In genomic region chr21:17461014-17461413, GRCh38 we compare ENCODE assay signal across 10 cellular contexts. TPM values are rescaled to one million over a fixed set of nuclear protein-coding genes. Genes with fewer than 3 reads are reported as not detected.
A peak's percentile ranks its signal among the peaks of the same experiment; 100 is the strongest.
DNase-seq lines count a peak whose midpoint lies in the region; ATAC-seq and TF ChIP-seq lines count a peak whose summit lies in the region.
"Had no signal": no experiment of that assay in that cellular context is flagged by ENCODE, and none has a peak within 500 bp of the region (broad histone marks: within the 10 kb centered on the region; RNA-seq: fewer than 3 reads in every experiment).

No MANE protein-coding gene starts in this region.

- ATAC-seq in HCT116 (no peak), HG02884 (IDR thresholded peaks at IDR 0.05; ENCODE audit: unreplicated experiment) (no peak), GM18511 (IDR thresholded peaks at IDR 0.05; ENCODE audit: unreplicated experiment) (no peak)

- H2AFZ ChIP-seq in HCT116 (ENCODE audit: low read depth, low read length, poor library complexity, severe bottlenecking), result peak overlapping the region; percentile 70
- H2AFZ ChIP-seq in smooth muscle cell (ENCODE audit: low read depth), result no peak overlapping the region

- POLR2A ChIA-PET in HCT116 (lab: Charles Lee), result no interaction called here

- H3K4me1 ChIP-seq in HCT116 (ENCODE audit: control insufficient read depth in 1 of 2, insufficient read depth in 2 of 2, low read length in 2 of 2) (peaks cover 9 to 27% of the 10 kb centered on the region in 2 experiments; a peak in 3 of 4 replicates), right atrium auricular region (no peaks in the 10 kb centered on the region), smooth muscle cell (ENCODE audit: low read depth) (peaks cover 9% of the 10 kb centered on the region)

- no peak for TF ChIP-seq CTCF in HCT116 (IDR thresholded peaks at IDR 0.05 in 2 of 3, conservative IDR thresholded peaks at IDR 0.05 in 1 of 3; ENCODE audit: borderline replicate concordance in 1 of 3, insufficient read depth in 1 of 3, low read depth in 2 of 3, low read length in 2 of 3)
- TF ChIP-seq CTCF in astrocyte of the spinal cord (IDR thresholded peaks at IDR 0.05; ENCODE audit: low read depth, low read length), result no peak
- no peak for TF ChIP-seq CTCF in right atrium auricular region (IDR thresholded peaks at IDR 0.05)
- no peak for TF ChIP-seq CTCF in smooth muscle cell (IDR thresholded peaks at IDR 0.05; ENCODE audit: borderline replicate concordance, insufficient read depth, poor library complexity, severe bottlenecking)

- RAD21 ChIA-PET in HCT116 (lab: Charles Lee; ENCODE audit: low non-redundant PET in 1 of 2, low total read pairs in 2 of 2, uncharacterized antibody in 2 of 2, unreplicated experiment in 2 of 2), result no interaction called here

- peak overlapping the region; percentile 23; the same call in 1 of the 2 replicates for H3K4me2 ChIP-seq in HCT116 (ENCODE audit: low read length)
- peak overlapping the region; percentile 33 for H3K4me2 ChIP-seq in smooth muscle cell

- H3K27ac ChIP-seq in HCT116 (ENCODE audit: low read depth, low read length) (no peak overlapping the region), right atrium auricular region (peak overlapping the region; percentile 70 to 80), smooth muscle cell (ENCODE audit: low read depth) (peak overlapping the region; percentile 92)

- no peak for DNase-seq in HCT116 (ENCODE audit: low read depth, low spot score)
- peak; percentile 81 for DNase-seq in astrocyte of the spinal cord (ENCODE audit: low read depth, low spot score)
- DNase-seq in right atrium auricular region (ENCODE audit: low spot score), result no peak
- no peak for DNase-seq in smooth muscle cell (lab: John Stamatoyannopoulos, UW; ENCODE audit: unreplicated experiment)
- DNase-seq in stimulated activated CD8-positive, alpha-beta memory T cell treated with anti-CD3 and anti-CD28 coated beads, Interleukin-4, amount 100 ng/mL, for 48 hours, result no peak
- DNase-seq in ureter (ENCODE audit: low spot score), result no peak
- DNase-seq: activated CD4-positive, alpha-beta T cell treated with anti-CD3 and anti-CD28 coated beads, Interleukin-2, amount 10 ng/mL, durations not matched to agents 7 days and 5 days; central memory CD4-positive, alpha-beta T cell had no signal

- TF ChIP-seq POLR2A in HCT116 (IDR thresholded peaks at IDR 0.05; ENCODE audit: borderline replicate concordance, extremely low read depth, insufficient read depth, insufficient read length), result no peak

- H4K20me1 ChIP-seq in HCT116 (ENCODE audit: insufficient read depth) (no peaks in the 10 kb centered on the region), smooth muscle cell (ENCODE audit: low read depth) (no peaks in the 10 kb centered on the region)

- peaks cover 27% of the 10 kb centered on the region for H3F3A ChIP-seq in smooth muscle cell (ENCODE audit: low read depth)

- no peaks in the 10 kb centered on the region for H3K9me3 ChIP-seq in HCT116 (ENCODE audit: control insufficient read depth in 1 of 2, insufficient read depth in 1 of 2, low read depth in 1 of 2, low read length in 2 of 2)
- no peaks in the 10 kb centered on the region for H3K9me3 ChIP-seq in right atrium auricular region
- H3K9me3 ChIP-seq in smooth muscle cell (replicated peaks; ENCODE audit: low read depth), result no peaks in the 10 kb centered on the region

- CTCF ChIA-PET in HCT116 (lab: Charles Lee), result interaction anchor here (0.7 kb wide), 1 partner anchor 93 kb away, joined by 3 read pairs; no protein-coding TSS in a partner anchor

- intact Hi-C loops in HCT116 (cut with micrococcal nuclease), result no loop called here

- H3K36me3 ChIP-seq in HCT116 (ENCODE audit: control insufficient read depth in 1 of 2, insufficient read depth in 2 of 2, low read length in 2 of 2) (no peaks in the 10 kb centered on the region), right atrium auricular region (no peaks in the 10 kb centered on the region), smooth muscle cell (ENCODE audit: low read depth) (no peaks in the 10 kb centered on the region)

- H3K4me3 ChIP-seq in HCT116 (replicated peaks in 1 of 2; ENCODE audit: low read depth in 1 of 2, low read length in 2 of 2), result no peak overlapping the region
- H3K4me3 ChIP-seq in astrocyte of the spinal cord (ENCODE audit: low read depth, low read length), result no peak overlapping the region
- H3K4me3 ChIP-seq in right atrium auricular region, result no peak overlapping the region
- no peak overlapping the region for H3K4me3 ChIP-seq in smooth muscle cell

- no peaks in the 10 kb centered on the region for H3K9me2 ChIP-seq in HCT116 (ENCODE audit: insufficient read depth)

- 10% methylated on average over 3 of the region's 3 CpGs for WGBS in smooth muscle cell (ENCODE audit: low lambda C conversion rate)

- H3K27me3 ChIP-seq in HCT116 (ENCODE audit: insufficient read depth, low read length), result no peaks in the 10 kb centered on the region
- H3K27me3 ChIP-seq in right atrium auricular region, result no peaks in the 10 kb centered on the region
- H3K27me3 ChIP-seq in smooth muscle cell (ENCODE audit: low read depth), result no peaks in the 10 kb centered on the region

- BruUV-seq in HCT116 (replicated peaks; lab: Mats Ljungman, UMichigan), result no TSS peak

- in situ Hi-C loops in astrocyte of the spinal cord (cut with HindIII; ENCODE audit: low sequenced_read_pairs), result no loop called here

- TF ChIP-seq RAD21 in HCT116 (IDR thresholded peaks at IDR 0.05; ENCODE audit: low read depth), result no peak

- H3K9ac ChIP-seq in HCT116 (ENCODE audit: low read length), result no peak overlapping the region
- H3K9ac ChIP-seq in smooth muscle cell (ENCODE audit: low read depth), result no peak overlapping the region

- no peaks in the 10 kb centered on the region for H3K79me2 ChIP-seq in HCT116 (ENCODE audit: insufficient read depth, low read length)
- H3K79me2 ChIP-seq in smooth muscle cell (ENCODE audit: low read depth), result no peaks in the 10 kb centered on the region

TF ChIP-seq in HCT116, 20 proteins besides CTCF, POLR2A, EP300 and RAD21:
- TF ChIP-seq SRF (IDR thresholded peaks at IDR 0.05; ENCODE audit: low read depth), result no peak
- no peak for TF ChIP-seq ZBTB33 (IDR thresholded peaks at IDR 0.05; ENCODE audit: extremely low read depth, insufficient replicate concordance, low read length)
- no peak for TF ChIP-seq JUND (IDR thresholded peaks at IDR 0.05)
- no peak for TF ChIP-seq EGR1 (IDR thresholded peaks at IDR 0.05; ENCODE audit: low read depth)
- no peak for TF ChIP-seq EZH2phosphoT487 (IDR thresholded peaks at IDR 0.05; ENCODE audit: borderline replicate concordance)
- no peak for TF ChIP-seq SIN3A (IDR thresholded peaks at IDR 0.05; ENCODE audit: low read depth)
- TF ChIP-seq CEBPB (IDR thresholded peaks at IDR 0.05; ENCODE audit: low read depth), result no peak
- no peak for TF ChIP-seq SP1 (IDR thresholded peaks at IDR 0.05; ENCODE audit: low read depth)
TF ChIP-seq in HCT116: peak in this region for 0.

RNA-seq across cellular contexts. Expression of gene CXADR, which starts 51.8 kb away (rescaled TPM):
- total RNA-seq in HCT116 (2021; ENCODE audit: unreplicated experiment) (21.6 TPM), right atrium auricular region (10 to 100 TPM; 25.8 to 28.8 TPM), smooth muscle cell (42.0 and 55.2 TPM in 2 replicates), ureter (80.8 TPM)
- polyA plus RNA-seq in HCT116 (2012), result 10.3 and 10.8 TPM in 2 replicates
- 19.5 and 26.2 TPM in 2 replicates for polyA plus RNA-seq in smooth muscle cell
